Comparison of ENCODE assay signal across 6 cellular contexts in genomic region chr10:133258066-133258817, GRCh38. TPM values are rescaled to one million over a fixed set of nuclear protein-coding genes. Genes with fewer than 3 reads are reported as not detected.
DNase-seq lines count a peak whose midpoint lies in the region; ATAC-seq lines count a peak whose summit lies in the region.

No MANE protein-coding gene starts in this region.

- no peaks in the 10 kb centered on the region for H3K27me3 Mint-ChIP-seq in T-helper 2 cell treated with Interferon-gamma antibody and Interleukin-4, amounts not matched to agents 5 μg/mL and 100 μg/mL, for 36 hours (ENCODE audit: low read depth)

- DNase-seq in GM19238 (ENCODE audit: insufficient read length, low spot score) (peak; percentile 51), mucosa of gallbladder (ENCODE audit: low spot score) (peak; percentile 66), COLO829 (ENCODE audit: low spot score) (no peak), NCI-H1694 treated with DMSO at 0.1 percent for 48 hours (lab: John Stamatoyannopoulos, UW) (no peak)
- peak; percentile 51 for DNase-seq in T-helper 2 cell treated with Interferon-gamma antibody and Interleukin-4, amounts not matched to agents 5 μg/mL and 100 μg/mL, for 36 hours (ENCODE audit: low spot score)

- H3K27ac Mint-ChIP-seq in T-helper 2 cell treated with Interferon-gamma antibody and Interleukin-4, amounts not matched to agents 5 μg/mL and 100 μg/mL, for 36 hours: peak overlapping the region; percentile 84

- ATAC-seq in HG02623 (IDR thresholded peaks at IDR 0.05; ENCODE audit: unreplicated experiment): no peak

- peaks cover 8% of the 10 kb centered on the region for H3K36me3 Mint-ChIP-seq in T-helper 2 cell treated with Interferon-gamma antibody and Interleukin-4, amounts not matched to agents 5 μg/mL and 100 μg/mL, for 36 hours (ENCODE audit: low read depth)

- H3K9me3 Mint-ChIP-seq in T-helper 2 cell treated with Interferon-gamma antibody and Interleukin-4, amounts not matched to agents 5 μg/mL and 100 μg/mL, for 36 hours: no peaks in the 10 kb centered on the region

- H3K4me3 Mint-ChIP-seq in T-helper 2 cell treated with Interferon-gamma antibody and Interleukin-4, amounts not matched to agents 5 μg/mL and 100 μg/mL, for 36 hours: peak overlapping the region; percentile 61

- H3K4me1 Mint-ChIP-seq in T-helper 2 cell treated with Interferon-gamma antibody and Interleukin-4, amounts not matched to agents 5 μg/mL and 100 μg/mL, for 36 hours (ENCODE audit: low read depth): peaks cover 43% of the 10 kb centered on the region

RNA-seq across cellular contexts. Expression of gene ADAM8, which starts 18.4 kb away (rescaled TPM):
- 12.7 TPM for total RNA-seq in mucosa of gallbladder

RNA-seq across cellular contexts. Expression of gene VENTX, which starts 20.6 kb away (rescaled TPM):
- 2.7 TPM for total RNA-seq in mucosa of gallbladder

RNA-seq across cellular contexts. Expression of gene UTF1, which starts 28.2 kb away (rescaled TPM):
- total RNA-seq in mucosa of gallbladder: not detected

RNA-seq across cellular contexts. Expression of gene TUBGCP2, which starts 50.4 kb away (rescaled TPM):
- total RNA-seq in mucosa of gallbladder: 56.9 TPM

RNA-seq across cellular contexts. Expression of gene ZNF511, which starts 50.5 kb away (rescaled TPM):
- 35.9 TPM for total RNA-seq in mucosa of gallbladder

Comparison
In these comparisons a context has a peak if more than half of its experiments do, and no peak if none do; other contexts are left out.
1. DNase-seq: peak in GM19238 (single experiment), T-helper 2 cell treated with Interferon-gamma antibody and Interleukin-4, amounts not matched to agents 5 μg/mL and 100 μg/mL, for 36 hours (single experiment) and mucosa of gallbladder (single experiment); none in COLO829 (single experiment) and NCI-H1694 treated with DMSO at 0.1 percent for 48 hours (single experiment).